Comparison of ENCODE assay signal across 23 cellular contexts in genomic region chr15:69786136-69786701, GRCh38.
"Had no signal": no experiment of that assay in that cellular context is flagged by ENCODE, and none has a peak within 500 bp of the region (broad histone marks: within the 10 kb centered on the region; RNA-seq: fewer than 3 reads in every experiment).

No MANE protein-coding gene starts in this region.

- H3K4me3 ChIP-seq: K562, SJSA1, SK-N-MC had no signal

- H3K4me3 Mint-ChIP-seq: IgD-negative memory B cell had no signal

- ATAC-seq: K562 had no signal

- H3K9me3 ChIP-seq: SJSA1 had no signal

- H3K27me3 ChIP-seq: SJSA1 had no signal

- H3K27ac ChIP-seq: HL-60, KMS-11, SJSA1, SK-N-MC had no signal

- DNase-seq: Kasumi-1, MM.1S, NCI-H1092 treated with DMSO at 0.1 percent for 48 hours, NCI-H1436, NCI-H187, NCI-H2029, NCI-H2081 treated with DMSO at 0.1 percent for 48 hours, NCI-H2171, NCI-H226, NCI-H446, NCI-H510A, NCI-H524 treated with DMSO at 0.1 percent for 48 hours, NCI-H69, NCI-H774, Right ventricle myocardium superior, RPMI8226, SIG-M5 had no signal

- H3K36me3 ChIP-seq: SJSA1 had no signal

- H3K4me2 ChIP-seq: KMS-11 had no signal
